In genomic region chr3:112639451-112640332, GRCh38 we compare ENCODE assay signal across 14 cellular contexts. TPM values are rescaled to one million over a fixed set of nuclear protein-coding genes. Genes with fewer than 3 reads are reported as not detected.
A peak's percentile ranks its signal among the peaks of the same experiment; 100 is the strongest.
DNase-seq lines count a peak whose midpoint lies in the region; ATAC-seq, FAIRE-seq and TF ChIP-seq lines count a peak whose summit lies in the region.
"Had no signal": no experiment of that assay in that cellular context is flagged by ENCODE, and none has a peak within 500 bp of the region (broad histone marks: within the 10 kb centered on the region; RNA-seq: fewer than 3 reads in every experiment).

No MANE protein-coding gene starts in this region.

- peaks cover 6% of the 10 kb centered on the region for H3K27me3 Mint-ChIP-seq in activated T-helper 17 cell treated with anti-CD3 and anti-CD28 coated beads, Interleukin-2, amount 50 U/mL, for 72 hours

- POLR2A ChIA-PET in PC-3 (lab: Charles Lee; ENCODE audit: unreplicated experiment) (no interaction called here), endothelial cell of umbilical vein (lab: Charles Lee) (interaction anchor here (0.9 to 2.0 kb wide), 5 partner anchors 10 to 346 kb away, joined by 3 to 12 read pairs (median 4); partner anchors contain the start of gene SLC9C1)

- H3K4me2 ChIP-seq in PC-3 (ENCODE audit: low read length): peak overlapping the region; percentile 86
- H3K4me2 ChIP-seq in endothelial cell of umbilical vein (ENCODE audit: insufficient read depth, low read length): peak overlapping the region; percentile 77

- dilution Hi-C loops in endothelial cell of umbilical vein (cut with MboI; ENCODE audit: extremely low pct_ligation_motif_present, low sequenced_read_pairs): no loop called here

- H3K27ac ChIP-seq in PC-3 (ENCODE audit: low read length) (no peak overlapping the region; the same call in 1 of the 2 replicates), endothelial cell of umbilical vein (ENCODE audit: insufficient read depth, low read depth, low read length) (peak overlapping the region; percentile 56), muscle layer of colon (ENCODE audit: low read depth, low read length) (peak overlapping the region; percentile 93), tibial nerve (peak overlapping the region; percentile 41 to 89 (median 69))

- H2AFZ ChIP-seq in PC-3 (ENCODE audit: low read length) (peak overlapping the region; percentile 76), endothelial cell of umbilical vein (ENCODE audit: low read depth, low read length) (no peak overlapping the region)

- H3K4me1 ChIP-seq in PC-3 (ENCODE audit: insufficient read depth, low read length) (peaks cover 47% of the 10 kb centered on the region), endothelial cell of umbilical vein (ENCODE audit: control insufficient read depth, extremely low read depth, insufficient read depth, low read length) (peaks cover 31% of the 10 kb centered on the region), muscle layer of colon (ENCODE audit: insufficient read depth, low read length) (peaks cover 77% of the 10 kb centered on the region), tibial nerve (peaks cover 0 to 59% (median 10%) of the 10 kb centered on the region in 4 donors)

- H3K27ac Mint-ChIP-seq in activated T-helper 17 cell treated with anti-CD3 and anti-CD28 coated beads, Interleukin-2, amount 50 U/mL, for 72 hours: no peak overlapping the region
- H3K27ac Mint-ChIP-seq: IgD-negative memory B cell; mesothelial cell of epicardium; stimulated activated naive CD8-positive, alpha-beta T cell treated with anti-CD3 and anti-CD28 coated beads, Interleukin-15, amount 100 ng/mL, for 72 hours had no signal

- H3K4me1 Mint-ChIP-seq in activated T-helper 17 cell treated with anti-CD3 and anti-CD28 coated beads, Interleukin-2, amount 50 U/mL, for 72 hours: peaks cover 12% of the 10 kb centered on the region

- no peak for DNase-seq in PC-3
- no peak for DNase-seq in endothelial cell of umbilical vein (ENCODE audit: low read depth, low spot score)
- no peak for DNase-seq in tibial nerve (ENCODE audit: low spot score in 2 of 2)
- DNase-seq in AML-193 (lab: John Stamatoyannopoulos, UW): no peak
- DNase-seq in glomerular visceral epithelial cell (ENCODE audit: extremely low spot score): no peak
- DNase-seq: amygdala; DMS53; foreskin melanocyte; NCI-H2029 treated with DMSO at 0.1 percent for 48 hours; stimulated activated naive CD8-positive, alpha-beta T cell treated with anti-CD3 and anti-CD28 coated beads, Interleukin-15, amount 100 ng/mL, for 72 hours had no signal

- TF ChIP-seq CTCF in PC-3 (conservative IDR thresholded peaks at IDR 0.05; ENCODE audit: low read depth, low read length) (no peak), endothelial cell of umbilical vein (IDR thresholded peaks at IDR 0.05; ENCODE audit: extremely low read depth in 1 of 2, insufficient read depth in 1 of 2, low read depth in 1 of 2, low read length in 2 of 2) (no peak), tibial nerve (IDR thresholded peaks at IDR 0.05) (no peak)

- FAIRE-seq in endothelial cell of umbilical vein (lab: Jason Lieb, UNC): no peak

- H3K9me3 ChIP-seq in PC-3 (ENCODE audit: low read length) (no peaks in the 10 kb centered on the region), endothelial cell of umbilical vein (replicated peaks; ENCODE audit: control insufficient read depth, insufficient read depth, low read length) (no peaks in the 10 kb centered on the region), muscle layer of colon (ENCODE audit: low read length) (no peaks in the 10 kb centered on the region), tibial nerve (no peaks in the 10 kb centered on the region)

- no peaks in the 10 kb centered on the region for H3K27me3 ChIP-seq in PC-3 (ENCODE audit: low read length)
- H3K27me3 ChIP-seq in endothelial cell of umbilical vein (ENCODE audit: control insufficient read depth in 2 of 2, insufficient read depth in 2 of 2, low read length in 2 of 2): no peaks in the 10 kb centered on the region
- no peaks in the 10 kb centered on the region for H3K27me3 ChIP-seq in muscle layer of colon (ENCODE audit: control insufficient read depth in 1 of 2, insufficient read depth in 2 of 2, low read length in 2 of 2)
- no peaks in the 10 kb centered on the region for H3K27me3 ChIP-seq in tibial nerve

- H4K20me1 ChIP-seq in PC-3 (ENCODE audit: low read length): no peaks in the 10 kb centered on the region
- no peaks in the 10 kb centered on the region for H4K20me1 ChIP-seq in endothelial cell of umbilical vein (replicated peaks; ENCODE audit: control insufficient read depth, extremely low read depth, insufficient read depth, low read length)

- no peak overlapping the region for H3K4me3 Mint-ChIP-seq in activated T-helper 17 cell treated with anti-CD3 and anti-CD28 coated beads, Interleukin-2, amount 50 U/mL, for 72 hours
- H3K4me3 Mint-ChIP-seq: IgD-negative memory B cell; mesothelial cell of epicardium; stimulated activated naive CD8-positive, alpha-beta T cell treated with anti-CD3 and anti-CD28 coated beads, Interleukin-15, amount 100 ng/mL, for 72 hours had no signal

- H3K9me2 ChIP-seq in PC-3 (replicated peaks; ENCODE audit: low read length): no peaks in the 10 kb centered on the region

- H3K4me3 ChIP-seq in PC-3 (ENCODE audit: low read length) (peak overlapping the region; percentile 66), endothelial cell of umbilical vein (replicated peaks in 1 of 3; ENCODE audit: insufficient read depth in 1 of 3, low read depth in 1 of 3, low read length in 3 of 3) (peak overlapping the region in 2 of 3 experiments; percentile 43 to 63), muscle layer of colon (ENCODE audit: low read depth in 1 of 2, low read length in 2 of 2) (peak overlapping the region; percentile 38 to 47), tibial nerve (peak overlapping the region; percentile 21 to 53 (median 24))

- no peaks in the 10 kb centered on the region for H3K36me3 Mint-ChIP-seq in activated T-helper 17 cell treated with anti-CD3 and anti-CD28 coated beads, Interleukin-2, amount 50 U/mL, for 72 hours (ENCODE audit: low read depth)
- H3K36me3 Mint-ChIP-seq: IgD-negative memory B cell had no signal

- H3K9ac ChIP-seq in PC-3 (ENCODE audit: low read length) (peak overlapping the region; percentile 48), endothelial cell of umbilical vein (replicated peaks; ENCODE audit: extremely low read depth, insufficient read depth, low read length) (peak overlapping the region; percentile 49), muscle layer of colon (ENCODE audit: low read length) (peak overlapping the region; percentile 25)

- CTCF ChIA-PET in PC-3 (lab: Charles Lee): no interaction called here
- CTCF ChIA-PET in endothelial cell of umbilical vein (lab: Charles Lee): interaction anchor here (1.0 to 6.0 kb wide), 7 partner anchors 9 to 649 kb away, joined by 3 to 100 read pairs (median 3); partner anchors contain the start of gene SLC9C1

- no peaks in the 10 kb centered on the region for H3K9me1 ChIP-seq in endothelial cell of umbilical vein (replicated peaks; ENCODE audit: control insufficient read depth, extremely low read depth, insufficient read depth, low read length)

- WGBS in tibial nerve, 2 donors: 71% methylated on average over 21 of the region's 21 CpGs

- BruUV-seq in PC-3 (replicated peaks; lab: Mats Ljungman, UMichigan) (no TSS peak), endothelial cell of umbilical vein (replicated peaks; lab: Mats Ljungman, UMichigan) (no TSS peak)

- ATAC-seq in PC-3: no peak; the same call in 1 of the 2 replicates
- ATAC-seq in activated T-helper 17 cell treated with anti-CD3 and anti-CD28 coated beads, Interleukin-2, amount 50 U/mL, for 72 hours (replicated peaks): no peak
- ATAC-seq: stimulated activated naive CD8-positive, alpha-beta T cell treated with anti-CD3 and anti-CD28 coated beads, Interleukin-15, amount 100 ng/mL, for 72 hours had no signal

- no peaks in the 10 kb centered on the region for H3F3A ChIP-seq in PC-3 (ENCODE audit: low read length, unreplicated experiment)

- no peak for TF ChIP-seq POLR2A in endothelial cell of umbilical vein (IDR thresholded peaks at IDR 0.05; ENCODE audit: low read depth, low read length)
- TF ChIP-seq POLR2A in tibial nerve (IDR thresholded peaks at IDR 0.05): no peak

- H3K9me3 Mint-ChIP-seq in activated T-helper 17 cell treated with anti-CD3 and anti-CD28 coated beads, Interleukin-2, amount 50 U/mL, for 72 hours: no peaks in the 10 kb centered on the region
- H3K9me3 Mint-ChIP-seq: IgD-negative memory B cell; mesothelial cell of epicardium; stimulated activated naive CD8-positive, alpha-beta T cell treated with anti-CD3 and anti-CD28 coated beads, Interleukin-15, amount 100 ng/mL, for 72 hours had no signal

- TF ChIP-seq EP300 in tibial nerve (IDR thresholded peaks at IDR 0.05): no peak

- H3K36me3 ChIP-seq in PC-3 (ENCODE audit: low read depth, low read length) (no peaks in the 10 kb centered on the region), endothelial cell of umbilical vein (ENCODE audit: control insufficient read depth in 2 of 2, extremely low read depth in 1 of 2, insufficient read depth in 2 of 2, low read length in 2 of 2) (no peaks in the 10 kb centered on the region), muscle layer of colon (ENCODE audit: insufficient read depth, low read length) (no peaks in the 10 kb centered on the region), tibial nerve (no peaks in the 10 kb centered on the region)

- intact Hi-C loops in PC-3 (cut with micrococcal nuclease): loop anchor here (1.0 kb wide), 1 partner anchor 57 kb away; no protein-coding TSS in a partner anchor
- intact Hi-C loops in endothelial cell of umbilical vein (cut with micrococcal nuclease): loop anchor here (1.0 to 5.0 kb wide), 5 partner anchors 10 to 988 kb away; no protein-coding TSS in a partner anchor

- H3K79me2 ChIP-seq in PC-3 (ENCODE audit: low read length) (no peaks in the 10 kb centered on the region), endothelial cell of umbilical vein (ENCODE audit: control insufficient read depth, insufficient read depth, low read length) (no peaks in the 10 kb centered on the region)

TF ChIP-seq in endothelial cell of umbilical vein, 7 proteins besides CTCF, POLR2A, EP300 and RAD21 (continues in another document):
- TF ChIP-seq GATA2 (IDR thresholded peaks at IDR 0.05; ENCODE audit: insufficient read depth, insufficient read length, low read depth, low read length) (no peak), FOS (IDR thresholded peaks at IDR 0.05; ENCODE audit: borderline replicate concordance, insufficient read depth, low read length) (peak; percentile 18)

RNA-seq across cellular contexts. Expression of gene CCDC80, which starts 1.3 kb away (rescaled TPM):
- total RNA-seq in PC-3 (2014; rRNA removed) (17.0 and 20.4 TPM in 2 replicates), endothelial cell of umbilical vein (59.3 and 77.2 TPM in 2 replicates), tibial nerve (100 to 1,000 TPM in 1 of 4 donors, 10 to 100 TPM in 3; 19.4 to 129 (median 31.1) TPM)
- polyA plus RNA-seq in endothelial cell of umbilical vein: 18.5 and 28.4 TPM in 2 replicates
- 30.5 and 33.6 TPM in 2 replicates for polyA plus RNA-seq in endothelial cell of umbilical vein (2011; cell fraction: cytosol; rRNA removed)
- polyA plus RNA-seq in endothelial cell of umbilical vein (2011; cell fraction: nucleus; rRNA removed): 26.1 and 32.0 TPM in 2 replicates
- polyA plus RNA-seq in endothelial cell of umbilical vein (2012): 60.7 and 70.8 TPM in 2 replicates
- polyA minus RNA-seq in endothelial cell of umbilical vein: 41.9 and 60.5 TPM in 2 replicates
- not detected for polyA minus RNA-seq in endothelial cell of umbilical vein (2011; cell fraction: cytosol; rRNA and poly(A)+ RNA removed)
- polyA minus RNA-seq in endothelial cell of umbilical vein (2011; cell fraction: nucleus; rRNA and poly(A)+ RNA removed): 15.3 and 24.0 TPM in 2 replicates
- not detected for total RNA-seq in activated T-helper 17 cell treated with anti-CD3 and anti-CD28 coated beads, Interleukin-2, amount 50 U/mL, for 72 hours

Comparison
In these comparisons a context has a peak if more than half of its experiments do, and no peak if none do; other contexts are left out.
1. RNA of gene CCDC80, which starts 1.3 kb away (total RNA-seq): 59.3 to 77.2 TPM in endothelial cell of umbilical vein, 19.4 to 129 TPM in tibial nerve and 17.0 to 20.4 TPM in PC-3; not detected in activated T-helper 17 cell treated with anti-CD3 and anti-CD28 coated beads, Interleukin-2, amount 50 U/mL, for 72 hours; every median in the first group is over 10 times any median in the second.
2. Peak in every context shown above with its lines, with median percentiles within 50 percentile points of each other: H3K4me3 ChIP-seq and H3K9ac ChIP-seq.